ENCODE assay signal across 9 cellular contexts in the genomic region with DNA sequence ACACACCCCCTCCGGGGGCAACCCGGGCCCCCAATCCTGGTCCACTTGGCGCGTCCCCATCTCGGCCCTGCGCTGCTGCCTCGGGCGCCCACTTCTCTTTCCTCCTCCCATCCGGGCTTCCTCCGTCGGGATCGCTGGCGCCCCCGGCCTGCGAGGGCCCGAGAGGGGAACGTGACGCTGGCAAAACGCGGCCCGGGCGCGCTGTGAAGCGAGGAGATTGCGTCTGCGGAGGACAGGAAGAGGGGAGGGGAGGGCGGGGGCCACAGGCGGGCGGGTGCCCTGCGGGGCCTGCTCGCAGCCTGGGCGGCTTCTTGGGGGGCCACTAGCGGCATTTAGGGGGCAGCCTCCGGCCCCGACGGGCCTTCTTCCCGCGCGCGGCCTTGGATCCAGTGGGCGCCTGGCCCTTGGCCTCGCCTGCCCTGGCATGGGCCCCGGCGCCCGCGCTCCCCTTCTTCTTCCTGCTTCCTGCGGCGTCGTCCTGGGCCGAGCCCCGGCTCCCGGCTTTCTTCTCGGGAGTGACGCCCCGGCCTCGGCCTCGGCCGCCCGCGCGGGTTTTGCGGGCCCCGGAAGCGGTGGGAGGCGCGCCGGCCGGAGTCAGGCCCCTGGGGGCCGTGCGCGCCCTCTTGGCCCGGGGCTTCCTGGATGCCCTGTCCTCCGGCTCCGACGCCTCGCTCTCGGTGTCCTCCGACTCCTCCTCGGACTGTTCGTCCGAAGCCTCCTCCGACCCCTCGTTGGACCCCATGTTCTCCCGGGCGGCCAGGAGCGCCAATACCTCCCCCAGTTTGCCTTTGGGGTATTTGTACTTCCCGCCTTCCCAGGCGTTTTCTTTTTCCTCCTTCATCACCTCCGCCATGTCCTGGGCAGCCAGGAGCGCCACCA. TPM values are rescaled to one million over a fixed set of nuclear protein-coding genes. Genes with fewer than 3 reads are reported as not detected.
DNase-seq lines count a peak whose midpoint lies in the region; ATAC-seq, FAIRE-seq and TF ChIP-seq lines count a peak whose summit lies in the region.
"Had no signal": no experiment of that assay in that cellular context is flagged by ENCODE, and none has a peak within 500 bp of the region (broad histone marks: within the 10 kb centered on the region; RNA-seq: fewer than 3 reads in every experiment).

No MANE protein-coding gene starts in this region.

- no peaks in the 10 kb centered on the region for H3K9me2 ChIP-seq in GM23248 (ENCODE audit: insufficient read depth)

- peak overlapping the region; percentile 54 for H3K4me3 Mint-ChIP-seq in activated T-cell treated with anti-CD3 and anti-CD28 coated beads, Interleukin-2, amount 50 U/mL, for 24 hours
- H3K4me3 Mint-ChIP-seq in Calu3 (ENCODE audit: low read depth, unreplicated experiment): no peak overlapping the region

- no peak overlapping the region for H3K27ac Mint-ChIP-seq in activated T-cell treated with anti-CD3 and anti-CD28 coated beads, Interleukin-2, amount 50 U/mL, for 24 hours
- no peak overlapping the region for H3K27ac Mint-ChIP-seq in Calu3 (ENCODE audit: unreplicated experiment)

- peak overlapping the region; percentile 31; the same call in 1 of the 2 replicates for H3K4me3 ChIP-seq in GM23248

- no peak for TF ChIP-seq CTCF in Calu3 (IDR thresholded peaks at IDR 0.05; ENCODE audit: unreplicated experiment)

- peak overlapping the region; percentile 64 for H3K9ac ChIP-seq in GM23248

- H3K27me3 Mint-ChIP-seq in activated T-cell treated with anti-CD3 and anti-CD28 coated beads, Interleukin-2, amount 50 U/mL, for 24 hours: peaks cover 79% of the 10 kb centered on the region
- peaks cover 66% of the 10 kb centered on the region for H3K27me3 Mint-ChIP-seq in Calu3 (ENCODE audit: unreplicated experiment)

- no peak for FAIRE-seq in HTR-8/SVneo (lab: Jason Lieb, UNC)
- FAIRE-seq: colon had no signal

- peaks cover 23% of the 10 kb centered on the region for H3K4me1 Mint-ChIP-seq in activated T-cell treated with anti-CD3 and anti-CD28 coated beads, Interleukin-2, amount 50 U/mL, for 24 hours (ENCODE audit: low read depth)
- peaks cover 5% of the 10 kb centered on the region for H3K4me1 Mint-ChIP-seq in Calu3 (ENCODE audit: low read depth, unreplicated experiment)

- H3K27ac ChIP-seq in GM23248: no peak overlapping the region

- no peaks in the 10 kb centered on the region for H3K36me3 Mint-ChIP-seq in activated T-cell treated with anti-CD3 and anti-CD28 coated beads, Interleukin-2, amount 50 U/mL, for 24 hours (ENCODE audit: low read depth)
- H3K36me3 Mint-ChIP-seq in Calu3 (ENCODE audit: insufficient read depth, unreplicated experiment): peaks cover 4% of the 10 kb centered on the region

- no peaks in the 10 kb centered on the region; the same call in 1 of the 2 replicates for H3K27me3 ChIP-seq in GM23248 (replicated peaks; ENCODE audit: insufficient read depth)

- DNase-seq in GM23248 (peak; percentile 51), Right ventricle myocardium inferior (ENCODE audit: missing footprints) (peak; percentile 79), retina (peak; percentile 67), Calu3 (no peak), HTR-8/SVneo (ENCODE audit: insufficient read length, low spot score) (no peak)
- peak; percentile 57 for DNase-seq in activated T-cell treated with anti-CD3 and anti-CD28 coated beads, Interleukin-2, amount 50 U/mL, for 24 hours

- no peaks in the 10 kb centered on the region for H3K9me3 Mint-ChIP-seq in activated T-cell treated with anti-CD3 and anti-CD28 coated beads, Interleukin-2, amount 50 U/mL, for 24 hours
- H3K9me3 Mint-ChIP-seq in Calu3 (ENCODE audit: low read depth, unreplicated experiment): no peaks in the 10 kb centered on the region

- H3F3A ChIP-seq in GM23248 (ENCODE audit: insufficient read depth): no peaks in the 10 kb centered on the region

- no peaks in the 10 kb centered on the region for H3K79me2 ChIP-seq in GM23248 (ENCODE audit: insufficient read depth)

- H3K4me1 ChIP-seq in GM23248 (ENCODE audit: insufficient read depth): no peaks in the 10 kb centered on the region

- H3K4me2 ChIP-seq in GM23248 (ENCODE audit: unreplicated experiment): peak overlapping the region; percentile 39

- H2AFZ ChIP-seq in GM23248: peak overlapping the region; percentile 76

- in situ Hi-C loops in GM23248 (cut with MboI): no loop called here

- H4K20me1 ChIP-seq in GM23248 (ENCODE audit: insufficient read depth): no peaks in the 10 kb centered on the region

- BruUV-seq in Calu3 (replicated peaks; lab: Mats Ljungman, UMichigan): no TSS peak

- H3K36me3 ChIP-seq in GM23248 (ENCODE audit: low read depth): no peaks in the 10 kb centered on the region

- ATAC-seq in Right ventricle myocardium inferior (peak; percentile 33), GM19397 (IDR thresholded peaks at IDR 0.05; ENCODE audit: unreplicated experiment) (no peak), HG03469 (IDR thresholded peaks at IDR 0.05; ENCODE audit: unreplicated experiment) (no peak)

- CTCF ChIA-PET in Calu3 (lab: Charles Lee): no interaction called here

- H3K9me3 ChIP-seq in GM23248 (ENCODE audit: low read depth): no peaks in the 10 kb centered on the region

- WGBS in GM23248 (ENCODE audit: low coverage in 1 of 2, low lambda C conversion rate in 2 of 2, missing lambda C conversion rate in 2 of 2), 2 experiments: 9 to 10% methylated on average over 71 to 82 of the region's 90 CpGs

- intact Hi-C loops in Right ventricle myocardium inferior (cut with DNase I) (no loop called here), Calu3 (cut with micrococcal nuclease; ENCODE audit: unreplicated experiment) (no loop called here)

RNA-seq across cellular contexts. Expression of a gene that starts 2.2 kb away (rescaled TPM):
- total RNA-seq in GM23248 (2014; rRNA removed; shearing (Covaris generic)): 0.25 and 0.65 TPM in 2 replicates
- 0.13 and 0.20 TPM in 2 replicates for polyA plus RNA-seq in GM23248 (2016; fragmentation: Nextera tagmentation; extraction: Ambion mirVana)
- total RNA-seq in Right ventricle myocardium inferior: 0.68 TPM
- not detected in 2 replicates for total RNA-seq in Calu3 (2022)

RNA-seq across cellular contexts. Expression of a gene that starts 22.1 kb away (rescaled TPM):
- total RNA-seq in GM23248 (2014; rRNA removed; shearing (Covaris generic)): 0.76 and 0.89 TPM in 2 replicates
- polyA plus RNA-seq in GM23248 (2016; fragmentation: Nextera tagmentation; extraction: Ambion mirVana): 0.26 and 0.56 TPM in 2 replicates
- 7.6 TPM for total RNA-seq in Right ventricle myocardium inferior
- total RNA-seq in Calu3 (2022): 0.49 and 0.61 TPM in 2 replicates

Comparison
In these comparisons a context has a peak if more than half of its experiments do, and no peak if none do; other contexts are left out.
1. DNase-seq: peak in GM23248 (single experiment), activated T-cell treated with anti-CD3 and anti-CD28 coated beads, Interleukin-2, amount 50 U/mL, for 24 hours (single experiment), Right ventricle myocardium inferior (single experiment) and retina (single experiment); none in Calu3 (single experiment) and HTR-8/SVneo (single experiment).